In the genomic region with DNA sequence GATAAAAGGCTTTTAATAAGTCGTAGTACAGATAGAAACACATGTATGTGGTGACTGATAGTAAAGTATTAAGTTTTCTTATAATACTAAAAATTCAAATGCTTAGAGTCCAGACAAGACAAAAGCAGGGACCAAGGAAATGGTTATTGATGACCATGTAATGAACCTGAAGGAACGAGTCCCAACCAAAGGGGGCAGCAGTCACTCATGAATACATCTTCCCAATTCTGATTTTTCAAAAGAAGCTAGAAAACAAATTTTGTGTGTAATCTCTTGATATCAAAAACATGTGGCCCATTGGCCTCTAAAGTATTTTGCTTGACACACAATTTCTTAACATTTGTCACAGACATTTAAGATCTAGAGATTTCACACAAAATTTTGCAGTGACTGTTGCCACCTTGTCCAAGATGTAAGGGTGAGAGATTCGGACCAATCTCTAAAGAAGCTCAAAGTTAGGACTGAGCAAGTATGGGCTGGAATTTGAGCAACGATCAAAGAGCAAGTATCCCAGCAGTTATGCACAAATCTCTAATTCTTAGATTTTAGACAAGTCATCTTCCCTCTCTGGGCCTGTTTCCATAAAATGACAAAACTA, we compare ENCODE assay signal across 8 cellular contexts.
DNase-seq lines count a peak whose midpoint lies in the region; ATAC-seq, FAIRE-seq and TF ChIP-seq lines count a peak whose summit lies in the region.

No MANE protein-coding gene starts in this region.

- TF ChIP-seq CTCF in PC-3 (conservative IDR thresholded peaks at IDR 0.05; ENCODE audit: low read depth, low read length) (peak; percentile 71), cardiac fibroblast (IDR thresholded peaks at IDR 0.05; ENCODE audit: low read depth, low read length) (peak; percentile 75)

- H2AFZ ChIP-seq in PC-3 (ENCODE audit: low read length), result no peak overlapping the region

- no TSS peak for BruUV-seq in PC-3 (replicated peaks; lab: Mats Ljungman, UMichigan)

- H3K9me2 ChIP-seq in PC-3 (replicated peaks; ENCODE audit: low read length), result no peaks in the 10 kb centered on the region

- H3K4me2 ChIP-seq in PC-3 (ENCODE audit: low read length) (no peak overlapping the region), mesendoderm (ENCODE audit: low read length) (no peak overlapping the region)

- no peaks in the 10 kb centered on the region for H3K4me1 ChIP-seq in PC-3 (ENCODE audit: insufficient read depth, low read length)
- no peaks in the 10 kb centered on the region for H3K4me1 ChIP-seq in mesendoderm (ENCODE audit: control insufficient read depth, low read depth, low read length)

- no peaks in the 10 kb centered on the region for H3F3A ChIP-seq in PC-3 (ENCODE audit: low read length, unreplicated experiment)

- CTCF ChIA-PET in PC-3 (lab: Charles Lee), result interaction anchor here (0.5 to 1.0 kb wide), 11 partner anchors 10 to 624 kb away, joined by 3 to 17 read pairs (median 5); no protein-coding TSS in a partner anchor

- H2AK5ac ChIP-seq in mesendoderm (ENCODE audit: low read length), result no peak overlapping the region

- H3K79me1 ChIP-seq in mesendoderm (ENCODE audit: low read length), result peaks cover 4% of the 10 kb centered on the region

- DNase-seq in ELR (ENCODE audit: low read depth) (peak; percentile 62), PC-3 (peak; percentile 48), cardiac fibroblast (ENCODE audit: low read depth in 2 of 2) (peak; percentile 55 to 69), mesendoderm (peak; percentile 52), NK-92 (lab: John Stamatoyannopoulos, UW; ENCODE audit: unreplicated experiment) (no peak)

- H4K8ac ChIP-seq in mesendoderm (ENCODE audit: low read depth, low read length), result no peak overlapping the region

- H3K27me3 ChIP-seq in PC-3 (ENCODE audit: low read length), result no peaks in the 10 kb centered on the region
- no peaks in the 10 kb centered on the region for H3K27me3 ChIP-seq in mesendoderm (ENCODE audit: insufficient read depth, low read length, poor library complexity)

- no CpG with 5 or more reads among the region's 4 CpGs for WGBS in mesendoderm (ENCODE audit: extremely low coverage, insufficient coverage, low lambda C conversion rate)

- no peak overlapping the region for H2BK5ac ChIP-seq in mesendoderm (ENCODE audit: low read length)

- no peak overlapping the region for H3K23ac ChIP-seq in mesendoderm (ENCODE audit: low read length)

- H3K9ac ChIP-seq in PC-3 (ENCODE audit: low read length) (no peak overlapping the region), mesendoderm (ENCODE audit: low read length) (no peak overlapping the region)

- no peak overlapping the region for H2BK120ac ChIP-seq in mesendoderm (ENCODE audit: low read depth, low read length)

- H3K36me3 ChIP-seq in PC-3 (ENCODE audit: low read depth, low read length) (no peaks in the 10 kb centered on the region), mesendoderm (ENCODE audit: control insufficient read depth, insufficient read depth, low read length) (no peaks in the 10 kb centered on the region)

- intact Hi-C loops in PC-3 (cut with micrococcal nuclease), result loop anchor here (1.0 to 2.0 kb wide), 3 partner anchors 67 to 246 kb away; a partner anchor contains a TSS

- H2BK15ac ChIP-seq in mesendoderm (replicated peaks; ENCODE audit: low read depth), result no peak overlapping the region

- H3K27ac ChIP-seq in PC-3 (ENCODE audit: low read length), result no peak overlapping the region
- no peak overlapping the region for H3K27ac ChIP-seq in mesendoderm (ENCODE audit: low read depth, low read length)

- POLR2A ChIA-PET in PC-3 (lab: Charles Lee; ENCODE audit: unreplicated experiment), result interaction anchor here (0.7 kb wide), 1 partner anchor 508 kb away, joined by 6 read pairs; no protein-coding TSS in a partner anchor

- no peak overlapping the region for H3K56ac ChIP-seq in mesendoderm (ENCODE audit: low read length)

- peak; percentile 52 for FAIRE-seq in A204.1 (lab: Jason Lieb, UNC)

- H3K79me2 ChIP-seq in PC-3 (ENCODE audit: low read length), result no peaks in the 10 kb centered on the region
- no peaks in the 10 kb centered on the region for H3K79me2 ChIP-seq in mesendoderm (ENCODE audit: control insufficient read depth, insufficient read depth, low read length)

- H3K18ac ChIP-seq in mesendoderm (ENCODE audit: low read length), result no peak overlapping the region

- ATAC-seq in HG02885 (IDR thresholded peaks at IDR 0.05; ENCODE audit: poor library complexity, unreplicated experiment) (peak; percentile 80), PC-3 (no peak), HG03039 (IDR thresholded peaks at IDR 0.05; ENCODE audit: unreplicated experiment) (no peak)

- no peaks in the 10 kb centered on the region for H3K9me3 ChIP-seq in PC-3 (ENCODE audit: low read length)

- H3K4me3 ChIP-seq in PC-3 (ENCODE audit: low read length) (no peak overlapping the region), cardiac fibroblast (replicated peaks in 1 of 2; ENCODE audit: low read depth in 2 of 2, low read length in 2 of 2) (no peak overlapping the region), mesendoderm (ENCODE audit: low read length) (no peak overlapping the region)

- H4K5ac ChIP-seq in mesendoderm (ENCODE audit: low read length), result no peak overlapping the region

- H3K4ac ChIP-seq in mesendoderm (ENCODE audit: low read depth, low read length), result no peak overlapping the region

- H4K20me1 ChIP-seq in PC-3 (ENCODE audit: low read length), result no peaks in the 10 kb centered on the region
